8 cellular contexts compared by ENCODE assay signal in the genomic region with DNA sequence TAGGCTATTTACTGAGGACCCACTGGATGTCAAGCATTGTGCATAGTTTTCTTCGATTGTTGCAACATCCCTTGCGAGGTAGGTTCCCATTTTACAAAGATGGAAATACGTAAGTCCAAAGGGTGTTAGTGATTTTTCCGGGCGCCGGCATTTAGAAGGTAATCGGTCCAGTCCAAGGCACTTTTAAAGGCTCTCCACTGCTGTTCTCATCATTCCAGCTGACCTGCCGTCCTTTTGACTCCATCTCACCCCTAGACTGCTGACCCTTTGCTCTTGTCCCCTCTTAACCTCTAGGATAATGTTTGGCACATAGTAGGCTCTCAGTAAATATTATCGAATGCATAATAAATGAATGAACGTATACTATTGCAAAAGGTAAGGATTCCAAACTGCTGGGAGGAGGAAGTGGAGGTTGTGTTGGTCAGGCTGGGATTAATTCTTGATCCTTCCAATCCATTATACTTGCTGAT. TPM values are rescaled to one million over a fixed set of nuclear protein-coding genes. Genes with fewer than 3 reads are reported as not detected.
A peak's percentile ranks its signal among the peaks of the same experiment; 100 is the strongest.
DNase-seq lines count a peak whose midpoint lies in the region; ATAC-seq and TF ChIP-seq lines count a peak whose summit lies in the region.

No MANE protein-coding gene starts in this region.

- H3K4me3 Mint-ChIP-seq in central memory CD8-positive, alpha-beta T cell: peak overlapping the region; percentile 77
- peak overlapping the region; percentile 83 to 94 (median 88) for H3K4me3 Mint-ChIP-seq in naive thymus-derived CD8-positive, alpha-beta T cell

- no peak for ATAC-seq in central memory CD8-positive, alpha-beta T cell (replicated peaks; ENCODE audit: extremely low read depth, poor library complexity, severe bottlenecking)
- ATAC-seq in naive thymus-derived CD8-positive, alpha-beta T cell: no peak
- ATAC-seq in GM21528 (IDR thresholded peaks at IDR 0.05; ENCODE audit: low FRiP score, unreplicated experiment): no peak
- no peak for ATAC-seq in HG03520 (IDR thresholded peaks at IDR 0.05; ENCODE audit: unreplicated experiment)

- H3K4me1 ChIP-seq in BE2C: no peaks in the 10 kb centered on the region; the same call in 1 of the 2 replicates

- DNase-seq in BE2C (no peak), HUDEP-2 (lab: John Stamatoyannopoulos, UW; ENCODE audit: unreplicated experiment in 76 of 76) (no peak), ecto neural progenitor cell (ENCODE audit: low spot score) (no peak)
- DNase-seq in central memory CD8-positive, alpha-beta T cell (ENCODE audit: low spot score in 2 of 2): no peak
- DNase-seq in naive thymus-derived CD8-positive, alpha-beta T cell: no peak

- TF ChIP-seq CTCF in BE2C (IDR thresholded peaks at IDR 0.05; ENCODE audit: low read depth, low read length): no peak

- POLR2A ChIA-PET in naive thymus-derived CD8-positive, alpha-beta T cell (lab: Charles Lee): interaction anchor here (0.8 to 4.7 kb wide), 13 partner anchors 8 to 701 kb away, joined by 3 to 84 read pairs (median 6); a partner anchor contains a TSS

- no peak for TF ChIP-seq EP300 in Ishikawa (IDR thresholded peaks at IDR 0.05; ENCODE audit: borderline replicate concordance)

- no peaks in the 10 kb centered on the region for H3K9me3 Mint-ChIP-seq in central memory CD8-positive, alpha-beta T cell
- H3K9me3 Mint-ChIP-seq in naive thymus-derived CD8-positive, alpha-beta T cell: no peaks in the 10 kb centered on the region

- H3K36me3 ChIP-seq in BE2C: peaks cover 4% of the 10 kb centered on the region; the same call in 1 of the 2 replicates

- no peaks in the 10 kb centered on the region for H3K9me3 ChIP-seq in BE2C

- H3K4me3 ChIP-seq in BE2C (ENCODE audit: low read depth, low read length): peak overlapping the region; percentile 87

- H3K4me1 Mint-ChIP-seq in central memory CD8-positive, alpha-beta T cell: peaks cover 43% of the 10 kb centered on the region
- peaks cover 21 to 65% (median 48%) of the 10 kb centered on the region in 4 donors for H3K4me1 Mint-ChIP-seq in naive thymus-derived CD8-positive, alpha-beta T cell

- H3K27ac Mint-ChIP-seq in central memory CD8-positive, alpha-beta T cell (ENCODE audit: low read depth): peak overlapping the region; percentile 99
- H3K27ac Mint-ChIP-seq in naive thymus-derived CD8-positive, alpha-beta T cell: peak overlapping the region; percentile 92 to 100 (median 98)

- no peak for TF ChIP-seq RAD21 in Ishikawa (IDR thresholded peaks at IDR 0.05; ENCODE audit: low read depth)

- peaks cover 46% of the 10 kb centered on the region for H3K36me3 Mint-ChIP-seq in central memory CD8-positive, alpha-beta T cell (ENCODE audit: insufficient read depth)
- peaks cover 0 to 46% (median 14%) of the 10 kb centered on the region in 3 donors for H3K36me3 Mint-ChIP-seq in naive thymus-derived CD8-positive, alpha-beta T cell

- no peaks in the 10 kb centered on the region for H3K27me3 Mint-ChIP-seq in central memory CD8-positive, alpha-beta T cell
- no peaks in the 10 kb centered on the region for H3K27me3 Mint-ChIP-seq in naive thymus-derived CD8-positive, alpha-beta T cell

- H3K27me3 ChIP-seq in BE2C: no peaks in the 10 kb centered on the region

TF ChIP-seq in Ishikawa, 13 proteins besides CTCF, POLR2A, EP300 and RAD21:
- no peak for TF ChIP-seq TAF1 (IDR thresholded peaks at IDR 0.05; ENCODE audit: low read depth)
- TF ChIP-seq ZBTB7A (IDR thresholded peaks at IDR 0.05; ENCODE audit: low read depth): no peak
- no peak for TF ChIP-seq TEAD4 (IDR thresholded peaks at IDR 0.05)
- TF ChIP-seq CEBPB (IDR thresholded peaks at IDR 0.05): peak; percentile 47; the same call in 1 of the 2 replicates

RNA-seq across cellular contexts. Expression of a gene that starts 0.5 kb away (rescaled TPM):
- polyA plus RNA-seq in BE2C (2012; ENCODE audit: insufficient read depth, insufficient read length, low read depth): 1.6 TPM
- 10 to 100 TPM; 12.0 to 12.4 TPM for total RNA-seq in naive thymus-derived CD8-positive, alpha-beta T cell
- 1 to 10 TPM in 2 of 3 donors, under 1 TPM in 1; 0.50 to 2.2 (median 1.3) TPM for polyA plus RNA-seq in naive thymus-derived CD8-positive, alpha-beta T cell

RNA-seq across cellular contexts. Expression of a gene that starts 0.8 kb away (rescaled TPM):
- 35.4 TPM for polyA plus RNA-seq in BE2C (2012; ENCODE audit: insufficient read depth, insufficient read length, low read depth)
- total RNA-seq in naive thymus-derived CD8-positive, alpha-beta T cell: 100 to 1,000 TPM; 110 TPM
- 100 to 1,000 TPM; 232 to 246 (median 232) TPM for polyA plus RNA-seq in naive thymus-derived CD8-positive, alpha-beta T cell

RNA-seq across cellular contexts. Expression of a gene that starts 14.8 kb away (rescaled TPM):
- polyA plus RNA-seq in BE2C (2012; ENCODE audit: insufficient read depth, insufficient read length, low read depth): not detected
- 1 to 10 TPM in 1 of 2 experiments, under 1 TPM in 1; 0.71 to 1.0 TPM for total RNA-seq in naive thymus-derived CD8-positive, alpha-beta T cell
- polyA plus RNA-seq in naive thymus-derived CD8-positive, alpha-beta T cell: not detected

RNA-seq across cellular contexts. Expression of a gene that starts 30.9 kb away (rescaled TPM):
- 226 TPM for polyA plus RNA-seq in BE2C (2012; ENCODE audit: insufficient read depth, insufficient read length, low read depth)
- total RNA-seq in naive thymus-derived CD8-positive, alpha-beta T cell: 10 to 100 TPM; 47.7 to 53.3 TPM
- polyA plus RNA-seq in naive thymus-derived CD8-positive, alpha-beta T cell: 10 to 100 TPM; 25.9 to 42.9 (median 26.5) TPM

RNA-seq across cellular contexts. Expression of a gene that starts 33.4 kb away (rescaled TPM):
- polyA plus RNA-seq in BE2C (2012; ENCODE audit: insufficient read depth, insufficient read length, low read depth): 23.0 TPM
- total RNA-seq in naive thymus-derived CD8-positive, alpha-beta T cell: 10 to 100 TPM; 19.8 to 25.1 TPM
- polyA plus RNA-seq in naive thymus-derived CD8-positive, alpha-beta T cell: 1 to 10 TPM; 4.1 to 6.8 (median 5.0) TPM
